ENCODE assay signal across 33 cellular contexts in genomic region chr9:76720245-76720644, GRCh38. TPM values are rescaled to one million over a fixed set of nuclear protein-coding genes. Genes with fewer than 3 reads are reported as not detected.
"Had no signal": no experiment of that assay in that cellular context is flagged by ENCODE, and none has a peak within 500 bp of the region (broad histone marks: within the 10 kb centered on the region; RNA-seq: fewer than 3 reads in every experiment).

No MANE protein-coding gene starts in this region.

- H3K4me3 Mint-ChIP-seq: activated B cell treated with CpG ODN at 0.5 μM for 24 hours; activated CD4-positive, alpha-beta memory T cell treated with anti-CD3 and anti-CD28 coated beads, Interleukin-2, amount 10 ng/mL, durations not matched to agents 7 days and 5 days; activated CD4-positive, alpha-beta T cell treated with anti-CD3 and anti-CD28 coated beads, Interleukin-2, amount 10 ng/mL, durations not matched to agents 24 days and 14 days; activated CD8-positive, alpha-beta memory T cell treated with anti-CD3 and anti-CD28 coated beads, Interleukin-2, amount 10 ng/mL, durations not matched to agents 7 days and 5 days; activated CD8-positive, alpha-beta T cell treated with anti-CD3 and anti-CD28 coated beads, Interleukin-2, amount 10 ng/mL, durations not matched to agents 7 days and 5 days; activated naive CD4-positive, alpha-beta T cell treated with anti-CD3 and anti-CD28 coated beads for 36 hours; activated naive CD8-positive, alpha-beta T cell treated with anti-CD3 and anti-CD28 coated beads for 36 hours; activated T-cell treated with anti-CD3 and anti-CD28 coated beads, Interleukin-2, amount 50 U/mL, for 24 hours; T-helper 1 cell treated with Interleukin-12 subunit alpha and Interleukin-12 subunit beta and Interleukin-4 antibody, amounts not matched to agents 30 μg/mL and 1 μg/mL, for 36 hours; T-helper 2 cell treated with Interferon-gamma antibody and Interleukin-4, amounts not matched to agents 5 μg/mL and 100 μg/mL, for 36 hours had no signal

- H3K27ac Mint-ChIP-seq: activated B cell treated with CpG ODN at 0.5 μM for 24 hours; activated CD4-positive, alpha-beta memory T cell treated with anti-CD3 and anti-CD28 coated beads, Interleukin-2, amount 10 ng/mL, durations not matched to agents 7 days and 5 days; activated CD4-positive, alpha-beta T cell treated with anti-CD3 and anti-CD28 coated beads, Interleukin-2, amount 10 ng/mL, durations not matched to agents 24 days and 14 days; activated CD8-positive, alpha-beta memory T cell treated with anti-CD3 and anti-CD28 coated beads, Interleukin-2, amount 10 ng/mL, durations not matched to agents 7 days and 5 days; activated CD8-positive, alpha-beta T cell treated with anti-CD3 and anti-CD28 coated beads, Interleukin-2, amount 10 ng/mL, durations not matched to agents 7 days and 5 days; activated naive CD4-positive, alpha-beta T cell treated with anti-CD3 and anti-CD28 coated beads for 36 hours; activated naive CD4-positive, alpha-beta T cell treated with anti-CD3 and anti-CD28 coated beads, Interleukin-2, amount 50 U/mL, for 72 hours; activated naive CD8-positive, alpha-beta T cell treated with anti-CD3 and anti-CD28 coated beads for 36 hours; activated T-cell treated with anti-CD3 and anti-CD28 coated beads, Interleukin-2, amount 50 U/mL, for 24 hours; T-helper 1 cell treated with Interleukin-12 subunit alpha and Interleukin-12 subunit beta and Interleukin-4 antibody, amounts not matched to agents 30 μg/mL and 1 μg/mL, for 36 hours; T-helper 2 cell treated with Interferon-gamma antibody and Interleukin-4, amounts not matched to agents 5 μg/mL and 100 μg/mL, for 36 hours had no signal

- H3K36me3 Mint-ChIP-seq: activated CD8-positive, alpha-beta memory T cell treated with anti-CD3 and anti-CD28 coated beads, Interleukin-2, amount 10 ng/mL, durations not matched to agents 7 days and 5 days; activated naive CD4-positive, alpha-beta T cell treated with anti-CD3 and anti-CD28 coated beads, Interleukin-2, amount 50 U/mL, for 72 hours; activated naive CD8-positive, alpha-beta T cell treated with anti-CD3 and anti-CD28 coated beads for 36 hours had no signal

- H3K9me3 Mint-ChIP-seq: activated B cell treated with CpG ODN at 0.5 μM for 24 hours; activated CD4-positive, alpha-beta memory T cell treated with anti-CD3 and anti-CD28 coated beads, Interleukin-2, amount 10 ng/mL, durations not matched to agents 7 days and 5 days; activated CD4-positive, alpha-beta T cell treated with anti-CD3 and anti-CD28 coated beads, Interleukin-2, amount 10 ng/mL, durations not matched to agents 24 days and 14 days; activated naive CD4-positive, alpha-beta T cell treated with anti-CD3 and anti-CD28 coated beads for 36 hours; activated naive CD4-positive, alpha-beta T cell treated with anti-CD3 and anti-CD28 coated beads, Interleukin-2, amount 50 U/mL, for 72 hours; activated naive CD8-positive, alpha-beta T cell treated with anti-CD3 and anti-CD28 coated beads for 36 hours; activated T-cell treated with anti-CD3 and anti-CD28 coated beads, Interleukin-2, amount 50 U/mL, for 24 hours; T-helper 1 cell treated with Interleukin-12 subunit alpha and Interleukin-12 subunit beta and Interleukin-4 antibody, amounts not matched to agents 30 μg/mL and 1 μg/mL, for 36 hours; T-helper 2 cell treated with Interferon-gamma antibody and Interleukin-4, amounts not matched to agents 5 μg/mL and 100 μg/mL, for 36 hours had no signal

- H3K4me1 Mint-ChIP-seq: activated CD4-positive, alpha-beta memory T cell treated with anti-CD3 and anti-CD28 coated beads, Interleukin-2, amount 10 ng/mL, durations not matched to agents 7 days and 5 days; activated CD4-positive, alpha-beta T cell treated with anti-CD3 and anti-CD28 coated beads, Interleukin-2, amount 10 ng/mL, durations not matched to agents 24 days and 14 days; activated CD8-positive, alpha-beta memory T cell treated with anti-CD3 and anti-CD28 coated beads, Interleukin-2, amount 10 ng/mL, durations not matched to agents 7 days and 5 days; activated naive CD8-positive, alpha-beta T cell treated with anti-CD3 and anti-CD28 coated beads for 36 hours had no signal

- DNase-seq: activated B cell treated with CpG ODN at 0.5 μM for 24 hours; activated CD4-positive, alpha-beta memory T cell treated with anti-CD3 and anti-CD28 coated beads, Interleukin-2, amount 10 ng/mL, durations not matched to agents 7 days and 5 days; activated CD4-positive, alpha-beta T cell treated with anti-CD3 and anti-CD28 coated beads for 4 hours; activated CD4-positive, alpha-beta T cell treated with anti-CD3 and anti-CD28 coated beads, Interleukin-2, amount 10 ng/mL, durations not matched to agents 24 days and 14 days; activated CD4-positive, alpha-beta T cell treated with anti-CD3 and anti-CD28 coated beads, Interleukin-2, amount 50 U/mL, for 1 hour; activated CD4-positive, alpha-beta T cell treated with anti-CD3 and anti-CD28 coated beads, Interleukin-2, amount 50 U/mL, for 4 hours; activated CD4-positive, CD25-positive, alpha-beta regulatory T cell treated with anti-CD3 and anti-CD28 coated beads, Interleukin-2, amount 50 U/mL, for 72 hours; activated CD8-positive, alpha-beta memory T cell treated with anti-CD3 and anti-CD28 coated beads for 24 hours; activated CD8-positive, alpha-beta memory T cell treated with anti-CD3 and anti-CD28 coated beads, Interleukin-2, amount 10 ng/mL, durations not matched to agents 7 days and 5 days; activated CD8-positive, alpha-beta memory T cell treated with anti-CD3 and anti-CD28 coated beads, Interleukin-2, amount 50 U/mL, for 48 hours; activated CD8-positive, alpha-beta T cell treated with anti-CD3 and anti-CD28 coated beads, Interleukin-2, amount 10 ng/mL, durations not matched to agents 7 days and 5 days; activated effector memory CD4-positive, alpha-beta T cell treated with anti-CD3 and anti-CD28 coated beads, Interleukin-2, amount 50 U/mL, for 16 hours; activated gamma-delta T cell treated with Interleukin-2 at 50 U/mL for 16 hours; activated naive CD4-positive, alpha-beta T cell; activated naive CD4-positive, alpha-beta T cell treated with anti-CD3 and anti-CD28 coated beads for 36 hours; activated naive CD4-positive, alpha-beta T cell treated with anti-CD3 and anti-CD28 coated beads, Interleukin-2, amount 50 U/mL, for 16 hours; activated naive CD8-positive, alpha-beta T cell treated with anti-CD3 and anti-CD28 coated beads for 36 hours; activated T-cell treated with anti-CD3 and anti-CD28 coated beads, Interleukin-2, amount 50 U/mL, for 24 hours; activated T-cell treated with anti-CD3 and anti-CD28 coated beads, Interleukin-2, amount 50 U/mL, for 48 hours; adrenal gland; amniotic stem cell; aorta; body of pancreas; brain microvascular endothelial cell; central memory CD4-positive, alpha-beta T cell; T-helper 1 cell; T-helper 2 cell; T-helper 9 cell had no signal

- ATAC-seq: activated CD8-positive, alpha-beta memory T cell treated with anti-CD3 and anti-CD28 coated beads, Interleukin-2, amount 10 ng/mL, durations not matched to agents 7 days and 5 days; activated CD8-positive, alpha-beta T cell treated with anti-CD3 and anti-CD28 coated beads, Interleukin-2, amount 10 ng/mL, durations not matched to agents 7 days and 5 days; body of pancreas had no signal

RNA-seq across cellular contexts. Expression of gene PCA3, which starts 44.0 kb away (rescaled TPM):
- total RNA-seq: activated B cell treated with CpG ODN at 0.5 μM for 24 hours; activated CD4-positive, alpha-beta memory T cell treated with anti-CD3 and anti-CD28 coated beads, Interleukin-2, amount 10 ng/mL, durations not matched to agents 7 days and 5 days; activated CD4-positive, alpha-beta T cell treated with anti-CD3 and anti-CD28 coated beads, Interleukin-2, amount 10 ng/mL, durations not matched to agents 24 days and 14 days; activated CD8-positive, alpha-beta memory T cell treated with anti-CD3 and anti-CD28 coated beads, Interleukin-2, amount 10 ng/mL, durations not matched to agents 7 days and 5 days; activated CD8-positive, alpha-beta T cell treated with anti-CD3 and anti-CD28 coated beads, Interleukin-2, amount 10 ng/mL, durations not matched to agents 7 days and 5 days; activated naive CD4-positive, alpha-beta T cell treated with anti-CD3 and anti-CD28 coated beads for 36 hours; activated naive CD4-positive, alpha-beta T cell treated with anti-CD3 and anti-CD28 coated beads, Interleukin-2, amount 50 U/mL, for 72 hours; activated naive CD8-positive, alpha-beta T cell treated with anti-CD3 and anti-CD28 coated beads for 36 hours; astrocyte; body of pancreas; cardiac septum had no signal
